1 cellular context compared by ENCODE assay signal in genomic region chr22:42977574-42977973, GRCh38.
TF ChIP-seq lines count a peak whose summit lies in the region.

No MANE protein-coding gene starts in this region.

TF ChIP-seq in HepG2, 621 proteins besides CTCF, POLR2A, EP300 and RAD21 (continued from another document):
- no peak for TF ChIP-seq ZNF563 (CRISPR knock-in tag; IDR thresholded peaks at IDR 0.05)
- no peak for TF ChIP-seq ZNF841 (CRISPR knock-in tag; IDR thresholded peaks at IDR 0.05; ENCODE audit: borderline replicate concordance)
- TF ChIP-seq, protein P1, sequence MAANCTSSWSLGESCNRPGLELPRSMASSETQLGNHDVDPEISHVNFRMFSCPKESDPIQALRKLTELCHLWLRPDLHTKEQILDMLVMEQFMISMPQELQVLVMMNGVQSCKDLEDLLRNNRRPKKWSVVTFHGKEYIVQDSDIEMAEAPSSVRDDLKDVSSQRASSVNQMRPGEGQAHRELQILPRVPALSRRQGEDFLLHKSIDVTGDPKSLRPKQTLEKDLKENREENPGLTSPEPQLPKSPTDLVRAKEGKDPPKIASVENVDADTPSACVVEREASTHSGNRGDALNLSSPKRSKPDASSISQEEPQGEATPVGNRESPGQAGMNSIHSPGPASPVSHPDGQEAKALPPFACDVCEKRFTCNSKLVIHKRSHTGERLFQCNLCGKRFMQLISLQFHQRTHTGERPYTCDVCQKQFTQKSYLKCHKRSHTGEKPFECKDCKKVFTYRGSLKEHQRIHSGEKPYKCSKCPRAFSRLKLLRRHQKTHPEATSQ (CRISPR knock-in tag; IDR thresholded peaks at IDR 0.05; ENCODE audit: borderline replicate concordance) = no peak
